ENCODE assay signal across 1 cellular context in the genomic region with DNA sequence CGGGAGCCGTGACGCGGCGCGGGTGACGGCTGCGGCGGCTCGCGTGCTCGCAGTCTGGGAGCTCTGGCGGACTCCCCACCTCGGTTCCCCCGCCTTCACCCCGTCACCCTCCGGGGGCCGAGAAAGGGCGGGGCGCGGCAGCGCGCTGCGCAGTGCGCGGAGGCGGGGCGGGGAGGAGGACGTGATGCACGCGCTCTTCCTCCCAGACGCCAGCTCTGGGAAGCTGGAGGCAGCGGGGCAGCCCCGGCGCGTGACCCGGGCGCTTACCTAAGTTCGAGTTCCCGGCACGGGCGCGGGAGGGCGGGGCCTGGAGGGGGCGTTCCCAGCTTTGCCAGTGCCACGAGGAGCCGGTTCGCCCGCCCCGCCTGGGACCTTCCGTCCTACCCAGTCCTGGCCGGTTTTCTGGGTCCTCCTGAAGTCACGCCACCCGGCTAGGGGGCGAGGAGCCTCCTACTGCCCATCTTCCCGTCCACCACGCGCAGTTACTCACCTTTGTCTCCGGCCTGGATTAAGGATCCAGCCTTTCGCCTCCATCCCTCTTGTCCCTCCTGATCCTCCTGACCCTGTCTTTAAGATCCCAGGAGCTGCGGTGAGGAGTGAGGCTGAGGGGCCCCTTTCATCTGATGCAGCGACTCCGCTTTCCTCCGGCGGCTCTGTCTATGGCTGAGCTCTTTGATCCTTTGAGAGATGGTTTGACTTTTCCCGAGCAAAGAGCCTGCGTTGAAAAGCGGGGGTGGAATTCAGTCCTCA.
A peak's percentile ranks its signal among the peaks of the same experiment; 100 is the strongest.
TF ChIP-seq lines count a peak whose summit lies in the region.

No MANE protein-coding gene starts in this region.

TF ChIP-seq in HEK293, 187 proteins besides CTCF, POLR2A, EP300 and RAD21 (continued from another document and continues in another):
- TF ChIP-seq, protein P1, sequence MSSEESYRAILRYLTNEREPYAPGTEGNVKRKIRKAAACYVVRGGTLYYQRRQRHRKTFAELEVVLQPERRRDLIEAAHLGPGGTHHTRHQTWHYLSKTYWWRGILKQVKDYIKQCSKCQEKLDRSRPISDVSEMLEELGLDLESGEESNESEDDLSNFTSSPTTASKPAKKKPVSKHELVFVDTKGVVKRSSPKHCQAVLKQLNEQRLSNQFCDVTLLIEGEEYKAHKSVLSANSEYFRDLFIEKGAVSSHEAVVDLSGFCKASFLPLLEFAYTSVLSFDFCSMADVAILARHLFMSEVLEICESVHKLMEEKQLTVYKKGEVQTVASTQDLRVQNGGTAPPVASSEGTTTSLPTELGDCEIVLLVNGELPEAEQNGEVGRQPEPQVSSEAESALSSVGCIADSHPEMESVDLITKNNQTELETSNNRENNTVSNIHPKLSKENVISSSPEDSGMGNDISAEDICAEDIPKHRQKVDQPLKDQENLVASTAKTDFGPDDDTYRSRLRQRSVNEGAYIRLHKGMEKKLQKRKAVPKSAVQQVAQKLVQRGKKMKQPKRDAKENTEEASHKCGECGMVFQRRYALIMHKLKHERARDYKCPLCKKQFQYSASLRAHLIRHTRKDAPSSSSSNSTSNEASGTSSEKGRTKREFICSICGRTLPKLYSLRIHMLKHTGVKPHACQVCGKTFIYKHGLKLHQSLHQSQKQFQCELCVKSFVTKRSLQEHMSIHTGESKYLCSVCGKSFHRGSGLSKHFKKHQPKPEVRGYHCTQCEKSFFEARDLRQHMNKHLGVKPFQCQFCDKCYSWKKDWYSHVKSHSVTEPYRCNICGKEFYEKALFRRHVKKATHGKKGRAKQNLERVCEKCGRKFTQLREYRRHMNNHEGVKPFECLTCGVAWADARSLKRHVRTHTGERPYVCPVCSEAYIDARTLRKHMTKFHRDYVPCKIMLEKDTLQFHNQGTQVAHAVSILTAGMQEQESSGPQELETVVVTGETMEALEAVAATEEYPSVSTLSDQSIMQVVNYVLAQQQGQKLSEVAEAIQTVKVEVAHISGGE (tag by site-specific recombination; conservative IDR thresholded peaks at IDR 0.05; ENCODE audit: low read depth), result peak; percentile 31; the same call in 1 of the 2 replicates
- TF ChIP-seq ZNF423 (tag by site-specific recombination; IDR thresholded peaks at IDR 0.05), result no peak
- TF ChIP-seq, protein P2, sequence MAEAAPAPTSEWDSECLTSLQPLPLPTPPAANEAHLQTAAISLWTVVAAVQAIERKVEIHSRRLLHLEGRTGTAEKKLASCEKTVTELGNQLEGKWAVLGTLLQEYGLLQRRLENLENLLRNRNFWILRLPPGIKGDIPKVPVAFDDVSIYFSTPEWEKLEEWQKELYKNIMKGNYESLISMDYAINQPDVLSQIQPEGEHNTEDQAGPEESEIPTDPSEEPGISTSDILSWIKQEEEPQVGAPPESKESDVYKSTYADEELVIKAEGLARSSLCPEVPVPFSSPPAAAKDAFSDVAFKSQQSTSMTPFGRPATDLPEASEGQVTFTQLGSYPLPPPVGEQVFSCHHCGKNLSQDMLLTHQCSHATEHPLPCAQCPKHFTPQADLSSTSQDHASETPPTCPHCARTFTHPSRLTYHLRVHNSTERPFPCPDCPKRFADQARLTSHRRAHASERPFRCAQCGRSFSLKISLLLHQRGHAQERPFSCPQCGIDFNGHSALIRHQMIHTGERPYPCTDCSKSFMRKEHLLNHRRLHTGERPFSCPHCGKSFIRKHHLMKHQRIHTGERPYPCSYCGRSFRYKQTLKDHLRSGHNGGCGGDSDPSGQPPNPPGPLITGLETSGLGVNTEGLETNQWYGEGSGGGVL (tag by site-specific recombination; IDR thresholded peaks at IDR 0.05), result no peak; the same call in 1 of the 2 replicates
- no peak; the same call in 1 of the 2 replicates for TF ChIP-seq ZFP37 (tag by site-specific recombination; IDR thresholded peaks at IDR 0.05)
- TF ChIP-seq ZNF239 (tag by site-specific recombination; IDR thresholded peaks at IDR 0.05), result no peak
- TF ChIP-seq, protein P3, sequence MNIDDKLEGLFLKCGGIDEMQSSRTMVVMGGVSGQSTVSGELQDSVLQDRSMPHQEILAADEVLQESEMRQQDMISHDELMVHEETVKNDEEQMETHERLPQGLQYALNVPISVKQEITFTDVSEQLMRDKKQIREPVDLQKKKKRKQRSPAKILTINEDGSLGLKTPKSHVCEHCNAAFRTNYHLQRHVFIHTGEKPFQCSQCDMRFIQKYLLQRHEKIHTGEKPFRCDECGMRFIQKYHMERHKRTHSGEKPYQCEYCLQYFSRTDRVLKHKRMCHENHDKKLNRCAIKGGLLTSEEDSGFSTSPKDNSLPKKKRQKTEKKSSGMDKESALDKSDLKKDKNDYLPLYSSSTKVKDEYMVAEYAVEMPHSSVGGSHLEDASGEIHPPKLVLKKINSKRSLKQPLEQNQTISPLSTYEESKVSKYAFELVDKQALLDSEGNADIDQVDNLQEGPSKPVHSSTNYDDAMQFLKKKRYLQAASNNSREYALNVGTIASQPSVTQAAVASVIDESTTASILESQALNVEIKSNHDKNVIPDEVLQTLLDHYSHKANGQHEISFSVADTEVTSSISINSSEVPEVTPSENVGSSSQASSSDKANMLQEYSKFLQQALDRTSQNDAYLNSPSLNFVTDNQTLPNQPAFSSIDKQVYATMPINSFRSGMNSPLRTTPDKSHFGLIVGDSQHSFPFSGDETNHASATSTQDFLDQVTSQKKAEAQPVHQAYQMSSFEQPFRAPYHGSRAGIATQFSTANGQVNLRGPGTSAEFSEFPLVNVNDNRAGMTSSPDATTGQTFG (tag by site-specific recombination; IDR thresholded peaks at IDR 0.05; ENCODE audit: borderline replicate concordance), result no peak
- no peak for TF ChIP-seq MEIS1 (CRISPR knock-in tag; IDR thresholded peaks at IDR 0.05; ENCODE audit: borderline replicate concordance)
- TF ChIP-seq EGR2 (tag by site-specific recombination; IDR thresholded peaks at IDR 0.05; ENCODE audit: low read depth), result peak; percentile 38; the same call in 1 of the 2 replicates
- peak; percentile 87 for TF ChIP-seq ZBTB20 (tag by site-specific recombination; IDR thresholded peaks at IDR 0.05)
- TF ChIP-seq KLF16 (tag by site-specific recombination; IDR thresholded peaks at IDR 0.05), result no peak
- TF ChIP-seq, protein P4, sequence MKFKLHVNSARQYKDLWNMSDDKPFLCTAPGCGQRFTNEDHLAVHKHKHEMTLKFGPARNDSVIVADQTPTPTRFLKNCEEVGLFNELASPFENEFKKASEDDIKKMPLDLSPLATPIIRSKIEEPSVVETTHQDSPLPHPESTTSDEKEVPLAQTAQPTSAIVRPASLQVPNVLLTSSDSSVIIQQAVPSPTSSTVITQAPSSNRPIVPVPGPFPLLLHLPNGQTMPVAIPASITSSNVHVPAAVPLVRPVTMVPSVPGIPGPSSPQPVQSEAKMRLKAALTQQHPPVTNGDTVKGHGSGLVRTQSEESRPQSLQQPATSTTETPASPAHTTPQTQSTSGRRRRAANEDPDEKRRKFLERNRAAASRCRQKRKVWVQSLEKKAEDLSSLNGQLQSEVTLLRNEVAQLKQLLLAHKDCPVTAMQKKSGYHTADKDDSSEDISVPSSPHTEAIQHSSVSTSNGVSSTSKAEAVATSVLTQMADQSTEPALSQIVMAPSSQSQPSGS (tag by site-specific recombination; IDR thresholded peaks at IDR 0.05; ENCODE audit: low read depth), result no peak
- TF ChIP-seq OVOL3 (tag by site-specific recombination; IDR thresholded peaks at IDR 0.05), result no peak
- TF ChIP-seq, protein P5, sequence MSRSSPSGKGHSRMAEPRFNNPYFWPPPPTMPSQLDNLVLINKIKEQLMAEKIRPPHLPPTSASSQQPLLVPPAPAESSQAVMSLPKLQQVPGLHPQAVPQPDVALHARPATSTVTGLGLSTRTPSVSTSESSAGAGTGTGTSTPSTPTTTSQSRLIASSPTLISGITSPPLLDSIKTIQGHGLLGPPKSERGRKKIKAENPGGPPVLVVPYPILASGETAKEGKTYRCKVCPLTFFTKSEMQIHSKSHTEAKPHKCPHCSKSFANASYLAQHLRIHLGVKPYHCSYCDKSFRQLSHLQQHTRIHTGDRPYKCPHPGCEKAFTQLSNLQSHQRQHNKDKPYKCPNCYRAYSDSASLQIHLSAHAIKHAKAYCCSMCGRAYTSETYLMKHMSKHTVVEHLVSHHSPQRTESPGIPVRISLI (tag by site-specific recombination; IDR thresholded peaks at IDR 0.05), result no peak
- TF ChIP-seq, protein P6, sequence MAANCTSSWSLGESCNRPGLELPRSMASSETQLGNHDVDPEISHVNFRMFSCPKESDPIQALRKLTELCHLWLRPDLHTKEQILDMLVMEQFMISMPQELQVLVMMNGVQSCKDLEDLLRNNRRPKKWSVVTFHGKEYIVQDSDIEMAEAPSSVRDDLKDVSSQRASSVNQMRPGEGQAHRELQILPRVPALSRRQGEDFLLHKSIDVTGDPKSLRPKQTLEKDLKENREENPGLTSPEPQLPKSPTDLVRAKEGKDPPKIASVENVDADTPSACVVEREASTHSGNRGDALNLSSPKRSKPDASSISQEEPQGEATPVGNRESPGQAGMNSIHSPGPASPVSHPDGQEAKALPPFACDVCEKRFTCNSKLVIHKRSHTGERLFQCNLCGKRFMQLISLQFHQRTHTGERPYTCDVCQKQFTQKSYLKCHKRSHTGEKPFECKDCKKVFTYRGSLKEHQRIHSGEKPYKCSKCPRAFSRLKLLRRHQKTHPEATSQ (tag by site-specific recombination; IDR thresholded peaks at IDR 0.05), result no peak
- TF ChIP-seq ZNF391 (tag by site-specific recombination; IDR thresholded peaks at IDR 0.05; ENCODE audit: borderline replicate concordance, low read depth), result no peak; the same call in 1 of the 2 replicates
- no peak for TF ChIP-seq ZNF843 (tag by site-specific recombination; IDR thresholded peaks at IDR 0.05)
- no peak for TF ChIP-seq ZNF529 (tag by site-specific recombination; IDR thresholded peaks at IDR 0.05; ENCODE audit: insufficient replicate concordance)
- no peak for TF ChIP-seq ZNF155 (tag by site-specific recombination; IDR thresholded peaks at IDR 0.05)
- TF ChIP-seq, protein P7, sequence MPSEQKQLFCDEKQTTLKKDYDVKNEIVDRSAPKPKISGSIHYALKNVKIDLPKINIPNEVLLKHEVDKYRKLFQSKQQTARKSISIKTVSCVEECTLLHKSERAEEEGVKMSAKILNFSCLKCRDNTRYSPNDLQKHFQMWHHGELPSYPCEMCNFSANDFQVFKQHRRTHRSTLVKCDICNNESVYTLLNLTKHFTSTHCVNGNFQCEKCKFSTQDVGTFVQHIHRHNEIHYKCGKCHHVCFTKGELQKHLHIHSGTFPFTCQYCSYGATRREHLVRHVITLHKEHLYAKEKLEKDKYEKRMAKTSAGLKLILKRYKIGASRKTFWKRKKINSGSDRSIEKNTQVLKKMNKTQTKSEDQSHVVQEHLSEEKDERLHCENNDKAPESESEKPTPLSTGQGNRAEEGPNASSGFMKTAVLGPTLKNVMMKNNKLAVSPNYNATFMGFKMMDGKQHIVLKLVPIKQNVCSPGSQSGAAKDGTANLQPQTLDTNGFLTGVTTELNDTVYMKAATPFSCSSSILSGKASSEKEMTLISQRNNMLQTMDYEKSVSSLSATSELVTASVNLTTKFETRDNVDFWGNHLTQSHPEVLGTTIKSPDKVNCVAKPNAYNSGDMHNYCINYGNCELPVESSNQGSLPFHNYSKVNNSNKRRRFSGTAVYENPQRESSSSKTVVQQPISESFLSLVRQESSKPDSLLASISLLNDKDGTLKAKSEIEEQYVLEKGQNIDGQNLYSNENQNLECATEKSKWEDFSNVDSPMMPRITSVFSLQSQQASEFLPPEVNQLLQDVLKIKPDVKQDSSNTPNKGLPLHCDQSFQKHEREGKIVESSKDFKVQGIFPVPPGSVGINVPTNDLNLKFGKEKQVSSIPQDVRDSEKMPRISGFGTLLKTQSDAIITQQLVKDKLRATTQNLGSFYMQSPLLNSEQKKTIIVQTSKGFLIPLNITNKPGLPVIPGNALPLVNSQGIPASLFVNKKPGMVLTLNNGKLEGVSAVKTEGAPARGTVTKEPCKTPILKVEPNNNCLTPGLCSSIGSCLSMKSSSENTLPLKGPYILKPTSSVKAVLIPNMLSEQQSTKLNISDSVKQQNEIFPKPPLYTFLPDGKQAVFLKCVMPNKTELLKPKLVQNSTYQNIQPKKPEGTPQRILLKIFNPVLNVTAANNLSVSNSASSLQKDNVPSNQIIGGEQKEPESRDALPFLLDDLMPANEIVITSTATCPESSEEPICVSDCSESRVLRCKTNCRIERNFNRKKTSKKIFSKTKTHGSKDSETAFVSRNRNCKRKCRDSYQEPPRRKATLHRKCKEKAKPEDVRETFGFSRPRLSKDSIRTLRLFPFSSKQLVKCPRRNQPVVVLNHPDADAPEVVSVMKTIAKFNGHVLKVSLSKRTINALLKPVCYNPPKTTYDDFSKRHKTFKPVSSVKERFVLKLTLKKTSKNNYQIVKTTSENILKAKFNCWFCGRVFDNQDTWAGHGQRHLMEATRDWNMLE (tag by site-specific recombination; conservative IDR thresholded peaks at IDR 0.05; ENCODE audit: low read depth), result 0 out of 2 replicates have a peak, but pooled peaks have one; percentile 28
- no peak for TF ChIP-seq ZNF266 (tag by site-specific recombination; IDR thresholded peaks at IDR 0.05; ENCODE audit: low read depth)
- TF ChIP-seq ZNF785 (tag by site-specific recombination; IDR thresholded peaks at IDR 0.05), result no peak
- TF ChIP-seq, protein P8, sequence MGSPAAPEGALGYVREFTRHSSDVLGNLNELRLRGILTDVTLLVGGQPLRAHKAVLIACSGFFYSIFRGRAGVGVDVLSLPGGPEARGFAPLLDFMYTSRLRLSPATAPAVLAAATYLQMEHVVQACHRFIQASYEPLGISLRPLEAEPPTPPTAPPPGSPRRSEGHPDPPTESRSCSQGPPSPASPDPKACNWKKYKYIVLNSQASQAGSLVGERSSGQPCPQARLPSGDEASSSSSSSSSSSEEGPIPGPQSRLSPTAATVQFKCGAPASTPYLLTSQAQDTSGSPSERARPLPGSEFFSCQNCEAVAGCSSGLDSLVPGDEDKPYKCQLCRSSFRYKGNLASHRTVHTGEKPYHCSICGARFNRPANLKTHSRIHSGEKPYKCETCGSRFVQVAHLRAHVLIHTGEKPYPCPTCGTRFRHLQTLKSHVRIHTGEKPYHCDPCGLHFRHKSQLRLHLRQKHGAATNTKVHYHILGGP (tag by site-specific recombination; IDR thresholded peaks at IDR 0.05), result no peak
- no peak for TF ChIP-seq ZNF132 (tag by site-specific recombination; IDR thresholded peaks at IDR 0.05; ENCODE audit: borderline replicate concordance)
- no peak for TF ChIP-seq KLF7 (tag by site-specific recombination; IDR thresholded peaks at IDR 0.05; ENCODE audit: borderline replicate concordance)
- TF ChIP-seq ZNF660 (tag by site-specific recombination; IDR thresholded peaks at IDR 0.05), result peak; percentile 44
- no peak for TF ChIP-seq YY1 (tag by site-specific recombination; IDR thresholded peaks at IDR 0.05)
- peak; percentile 43; the same call in 1 of the 2 replicates for TF ChIP-seq ZBTB8A (tag by site-specific recombination; IDR thresholded peaks at IDR 0.05)
- TF ChIP-seq, protein P9, sequence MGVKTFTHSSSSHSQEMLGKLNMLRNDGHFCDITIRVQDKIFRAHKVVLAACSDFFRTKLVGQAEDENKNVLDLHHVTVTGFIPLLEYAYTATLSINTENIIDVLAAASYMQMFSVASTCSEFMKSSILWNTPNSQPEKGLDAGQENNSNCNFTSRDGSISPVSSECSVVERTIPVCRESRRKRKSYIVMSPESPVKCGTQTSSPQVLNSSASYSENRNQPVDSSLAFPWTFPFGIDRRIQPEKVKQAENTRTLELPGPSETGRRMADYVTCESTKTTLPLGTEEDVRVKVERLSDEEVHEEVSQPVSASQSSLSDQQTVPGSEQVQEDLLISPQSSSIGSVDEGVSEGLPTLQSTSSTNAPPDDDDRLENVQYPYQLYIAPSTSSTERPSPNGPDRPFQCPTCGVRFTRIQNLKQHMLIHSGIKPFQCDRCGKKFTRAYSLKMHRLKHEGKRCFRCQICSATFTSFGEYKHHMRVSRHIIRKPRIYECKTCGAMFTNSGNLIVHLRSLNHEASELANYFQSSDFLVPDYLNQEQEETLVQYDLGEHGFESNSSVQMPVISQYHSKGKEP (tag by site-specific recombination; IDR thresholded peaks at IDR 0.05), result no peak
